8 cellular contexts compared by ENCODE assay signal in the genomic region with DNA sequence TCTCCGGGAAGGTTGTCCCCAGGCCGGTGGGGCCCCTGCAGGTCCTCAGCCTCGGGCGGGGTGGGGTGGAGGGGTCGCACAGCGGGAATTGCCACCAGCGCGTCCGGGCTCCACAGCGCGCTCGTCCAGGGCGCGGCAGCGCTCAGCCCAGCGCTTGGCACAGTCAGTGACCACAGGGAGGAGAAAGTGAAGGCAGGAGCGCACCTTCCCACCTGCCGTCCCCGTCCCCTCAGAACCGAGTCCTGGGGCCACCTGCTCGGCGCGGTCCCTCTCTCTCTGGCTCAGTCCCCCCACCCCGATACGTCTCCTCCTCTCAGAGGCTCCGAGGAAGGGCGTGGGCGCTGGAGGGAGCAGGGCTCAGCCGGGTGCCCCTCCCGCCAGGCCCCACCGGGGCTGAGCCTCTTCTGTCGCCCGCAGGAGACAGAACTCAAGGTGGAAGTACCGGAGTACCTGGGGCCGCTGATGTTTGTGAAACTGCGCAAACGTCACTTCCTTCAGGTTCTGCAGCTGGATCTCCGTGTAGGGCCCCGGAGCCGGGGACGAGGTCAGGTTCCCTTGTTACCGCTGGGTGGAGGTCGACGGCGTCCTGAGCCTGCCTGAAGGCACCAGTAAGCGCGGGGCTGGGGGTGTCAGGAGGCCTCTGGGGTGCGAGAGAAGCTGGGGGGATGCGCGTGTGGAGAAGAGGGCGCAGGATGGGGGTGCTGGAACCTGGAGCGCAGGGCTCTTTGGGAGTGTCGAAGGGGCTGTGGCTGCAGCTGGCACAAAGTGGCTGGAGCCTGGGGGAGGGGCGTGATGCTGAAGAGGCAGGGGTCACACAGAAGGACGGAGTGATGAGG. TPM values are rescaled to one million over a fixed set of nuclear protein-coding genes. Genes with fewer than 3 reads are reported as not detected.
DNase-seq lines count a peak whose midpoint lies in the region; ATAC-seq and TF ChIP-seq lines count a peak whose summit lies in the region.
"Not testable (repeated sequence)": the region's sequence is repeated elsewhere in the genome, so short reads cannot be mapped to it uniquely, and the experiment has no call there.
"Had no signal": no experiment of that assay in that cellular context is flagged by ENCODE, and none has a peak within 500 bp of the region (broad histone marks: within the 10 kb centered on the region; RNA-seq: fewer than 3 reads in every experiment).

No MANE protein-coding gene starts in this region.

- peak overlapping the region; percentile 90 for H3K4me3 Mint-ChIP-seq in CD8-positive, alpha-beta T cell

- CTCF ChIA-PET in CD8-positive, alpha-beta T cell (lab: Charles Lee), result interaction anchor here (1.0 kb wide), 1 partner anchor 9 kb away, joined by 7 read pairs; no protein-coding TSS in a partner anchor

- H3K4me3 ChIP-seq in CD8-positive, alpha-beta T cell (ENCODE audit: low read depth, low read length), result peak overlapping the region; percentile 50
- peak overlapping the region; percentile 72 for H3K4me3 ChIP-seq in HUES6 (ENCODE audit: low read depth, low read length)

- not testable (repeated sequence) for H3K27me3 Mint-ChIP-seq in CD8-positive, alpha-beta T cell (ENCODE audit: low read depth)

- H3K9me3 Mint-ChIP-seq in CD8-positive, alpha-beta T cell; activated naive CD4-positive, alpha-beta T cell treated with anti-CD3 and anti-CD28 coated beads, Interleukin-2, amount 50 U/mL, for 72 hours: not testable (repeated sequence)

- peaks cover 12% of the 10 kb centered on the region for H3K36me3 Mint-ChIP-seq in CD8-positive, alpha-beta T cell
- H3K36me3 Mint-ChIP-seq in activated naive CD4-positive, alpha-beta T cell treated with anti-CD3 and anti-CD28 coated beads, Interleukin-2, amount 50 U/mL, for 72 hours, result not testable (repeated sequence)

- POLR2A ChIA-PET in CD8-positive, alpha-beta T cell (lab: Charles Lee), result not testable (repeated sequence)

- intact Hi-C loops in CD8-positive, alpha-beta T cell (cut with DNase I, micrococcal nuclease), result loop anchor here (1.0 to 10.0 kb wide), 4 partner anchors 16 to 1192 kb away; a partner anchor contains a TSS

- H3K4me1 ChIP-seq in CD8-positive, alpha-beta T cell (ENCODE audit: insufficient read depth, low read length), result peaks cover 13% of the 10 kb centered on the region
- H3K4me1 ChIP-seq in HUES6 (ENCODE audit: control insufficient read depth, insufficient read depth, low read length), result peaks cover 26% of the 10 kb centered on the region; the same call in 1 of the 2 replicates

- TF ChIP-seq CTCF in CD8-positive, alpha-beta T cell (IDR thresholded peaks at IDR 0.05), result not testable (repeated sequence)

- not testable (repeated sequence) for H3K36me3 ChIP-seq in CD8-positive, alpha-beta T cell (ENCODE audit: insufficient read depth, low read length); HUES6 (ENCODE audit: control insufficient read depth, insufficient read depth, low read length)

- peak overlapping the region; percentile 92 for H3K27ac Mint-ChIP-seq in CD8-positive, alpha-beta T cell
- peak overlapping the region; percentile 80 to 89 for H3K27ac Mint-ChIP-seq in activated naive CD4-positive, alpha-beta T cell treated with anti-CD3 and anti-CD28 coated beads, Interleukin-2, amount 50 U/mL, for 72 hours

- peak overlapping the region; percentile 26 for H3K9ac ChIP-seq in HUES6 (ENCODE audit: low read length)

- ATAC-seq in CD8-positive, alpha-beta T cell, result peak; percentile 90
- ATAC-seq in activated naive CD4-positive, alpha-beta T cell treated with anti-CD3 and anti-CD28 coated beads, Interleukin-2, amount 50 U/mL, for 72 hours, result peak; percentile 77 to 80

- peaks cover 59% of the 10 kb centered on the region for H3K4me1 Mint-ChIP-seq in CD8-positive, alpha-beta T cell (ENCODE audit: low read depth)

- H3K9me3 ChIP-seq in CD8-positive, alpha-beta T cell (ENCODE audit: low read length); HUES6 (ENCODE audit: control insufficient read depth, insufficient read depth, low read depth, low read length): not testable (repeated sequence)

- DNase-seq in CD8-positive, alpha-beta T cell, result peak in 6 of 7 experiments; percentile 37 to 80 (median 66)
- peak; percentile 44 for DNase-seq in T-helper 9 cell
- DNase-seq in activated naive CD4-positive, alpha-beta T cell treated with anti-CD3 and anti-CD28 coated beads, Interleukin-2, amount 50 U/mL, for 72 hours (ENCODE audit: low spot score in 2 of 2), result peak in 1 of 2 donors; percentile 57
- DNase-seq in iPS-NIHi7 (ENCODE audit: extremely low spot score), result peak; percentile 61
- peak in 3 of 4 experiments; percentile 36 to 45 (median 38) for DNase-seq in stimulated activated CD4-positive, alpha-beta T cell treated with anti-CD3 and anti-CD28 coated beads, Interleukin-1b, Interleukin-23, amount 100 ng/mL, for 24 hours (ENCODE audit: low read depth in 4 of 4, low spot score in 1 of 4)

- H3K27me3 ChIP-seq in CD8-positive, alpha-beta T cell (ENCODE audit: insufficient read depth, low read length), result not testable (repeated sequence)
- H3K27me3 ChIP-seq in HUES6 (ENCODE audit: control insufficient read depth, insufficient read depth, low read length), result peaks cover 68% of the 10 kb centered on the region

- peak overlapping the region; percentile 39 for H3K27ac ChIP-seq in CD8-positive, alpha-beta T cell (ENCODE audit: low read depth, low read length)
- not testable (repeated sequence) for H3K27ac ChIP-seq in HUES6 (ENCODE audit: low read depth, low read length)

RNA-seq across cellular contexts. Expression of a gene that starts 5.5 kb away (rescaled TPM):
- total RNA-seq in CD8-positive, alpha-beta T cell, result under 1 TPM; 0.39 to 0.73 TPM
- total RNA-seq in activated naive CD4-positive, alpha-beta T cell treated with anti-CD3 and anti-CD28 coated beads, Interleukin-2, amount 50 U/mL, for 72 hours, result 1 to 10 TPM in 1 of 2 donors, under 1 TPM in 1; 0.89 to 2.3 TPM

RNA-seq across cellular contexts. Expression of a gene that starts 5.6 kb away (rescaled TPM):
- total RNA-seq in CD8-positive, alpha-beta T cell, result 10 to 100 TPM; 21.4 to 25.6 TPM
- total RNA-seq in activated naive CD4-positive, alpha-beta T cell treated with anti-CD3 and anti-CD28 coated beads, Interleukin-2, amount 50 U/mL, for 72 hours, result 10 to 100 TPM; 19.9 to 25.1 TPM

RNA-seq across cellular contexts. Expression of a gene that starts 16.2 kb away (rescaled TPM):
- total RNA-seq in CD8-positive, alpha-beta T cell, result 10 to 100 TPM; 20.0 to 21.4 TPM
- 100 to 1,000 TPM in 1 of 2 donors, 10 to 100 TPM in 1; 67.7 to 131 TPM for total RNA-seq in activated naive CD4-positive, alpha-beta T cell treated with anti-CD3 and anti-CD28 coated beads, Interleukin-2, amount 50 U/mL, for 72 hours

RNA-seq across cellular contexts. Expression of a gene that starts 16.5 kb away (rescaled TPM):
- total RNA-seq in CD8-positive, alpha-beta T cell, result 1 to 10 TPM; 5.1 to 6.9 TPM
- total RNA-seq in activated naive CD4-positive, alpha-beta T cell treated with anti-CD3 and anti-CD28 coated beads, Interleukin-2, amount 50 U/mL, for 72 hours, result 10 to 100 TPM; 17.4 to 22.3 TPM

RNA-seq across cellular contexts. Expression of a gene that starts 56.2 kb away (rescaled TPM):
- not detected for total RNA-seq in CD8-positive, alpha-beta T cell
- total RNA-seq in activated naive CD4-positive, alpha-beta T cell treated with anti-CD3 and anti-CD28 coated beads, Interleukin-2, amount 50 U/mL, for 72 hours, result not detected
- total RNA-seq: body of pancreas, right cardiac atrium had no signal
